24 cellular contexts compared by ENCODE assay signal in the genomic region with DNA sequence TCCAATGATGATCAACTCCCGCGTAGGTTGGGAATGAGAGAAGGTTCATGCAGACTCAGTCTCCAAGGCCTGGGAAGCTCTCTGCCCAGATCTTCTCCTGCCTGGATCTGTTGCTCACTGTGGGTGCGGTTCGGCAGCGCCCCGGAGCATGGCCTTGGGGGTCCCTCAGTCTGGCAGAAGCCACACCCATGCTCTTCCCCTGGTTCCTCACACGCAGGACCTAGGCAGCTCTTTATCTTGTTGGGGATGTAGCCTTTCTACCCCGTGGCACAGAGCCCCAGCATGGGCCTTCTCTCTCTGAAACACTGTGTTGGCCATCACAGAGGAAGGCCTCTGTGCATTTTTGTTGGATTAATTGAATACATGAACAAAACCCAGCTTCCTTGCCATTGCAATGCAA.
"Had no signal": no experiment of that assay in that cellular context is flagged by ENCODE, and none has a peak within 500 bp of the region (broad histone marks: within the 10 kb centered on the region; RNA-seq: fewer than 3 reads in every experiment).

No MANE protein-coding gene starts in this region.

- H3K9me3 ChIP-seq: colonic mucosa, esophagus muscularis mucosa, gastroesophageal sphincter, heart left ventricle, left lung, pancreas, right lobe of liver, stomach, thyroid gland, upper lobe of left lung had no signal

- H3K4me3 ChIP-seq: colonic mucosa, esophagus muscularis mucosa, gastroesophageal sphincter, heart left ventricle, hepatocyte, left lung, neural progenitor cell, pancreas, right lobe of liver, smooth muscle cell, stomach, thyroid gland, upper lobe of left lung had no signal

- DNase-seq: colonic mucosa; dermis blood vessel endothelial cell; effector memory CD4-positive, alpha-beta T cell; foreskin keratinocyte; heart left ventricle; kidney; left lung; mammary epithelial cell; mesendoderm; nucleus accumbens; pancreas; right lobe of liver; stimulated activated CD4-positive, alpha-beta T cell treated with anti-CD3 and anti-CD28 coated beads, Interleukin-12 subunit alpha, Interleukin-12 subunit beta, amount 100 ng/mL, for 4 hours; stimulated activated CD4-positive, alpha-beta T cell treated with anti-CD3 and anti-CD28 coated beads, Interleukin-2, amount 100 ng/mL, for 24 hours; stimulated activated CD4-positive, alpha-beta T cell treated with anti-CD3 and anti-CD28 coated beads, Interleukin-4, amount 100 ng/mL, for 24 hours; stimulated activated naive CD4-positive, alpha-beta T cell treated with Interleukin-2 at 50 U/mL for 16 hours; thyroid gland had no signal

- H3K27ac ChIP-seq: colonic mucosa, esophagus muscularis mucosa, foreskin keratinocyte, gastroesophageal sphincter, heart left ventricle, hepatocyte, left lung, neural progenitor cell, pancreas, right lobe of liver, stomach, thyroid gland, upper lobe of left lung had no signal

- H3K27me3 ChIP-seq: colonic mucosa, foreskin keratinocyte, left lung, pancreas, right lobe of liver, thyroid gland, upper lobe of left lung had no signal

- H3K36me3 ChIP-seq: colonic mucosa, esophagus muscularis mucosa, gastroesophageal sphincter, heart left ventricle, left lung, neural progenitor cell, pancreas, right lobe of liver, stomach, thyroid gland, upper lobe of left lung had no signal

- H3K79me2 ChIP-seq: hepatocyte had no signal

- H3K4me1 ChIP-seq: colonic mucosa, foreskin keratinocyte, heart left ventricle, pancreas, thyroid gland had no signal

- H2AFZ ChIP-seq: hepatocyte, neural progenitor cell had no signal

- ATAC-seq: foreskin keratinocyte, gastroesophageal sphincter, heart left ventricle, left lung, pancreas, right lobe of liver had no signal

- H3K4me2 ChIP-seq: hepatocyte, neural progenitor cell, smooth muscle cell had no signal
